ENCODE assay signal across 8 cellular contexts in genomic region chr12:68119724-68120211, GRCh38.
DNase-seq lines count a peak whose midpoint lies in the region; ATAC-seq and TF ChIP-seq lines count a peak whose summit lies in the region.

No MANE protein-coding gene starts in this region.

- DNase-seq in SHP77 treated with DMSO at 0.1 percent for 48 hours (lab: John Stamatoyannopoulos, UW) (peak; percentile 63), epithelial cell of esophagus (ENCODE audit: low read depth) (peak; percentile 59), kidney glomerular epithelial cell (lab: John Stamatoyannopoulos, UW) (no peak), Kasumi-1 (lab: John Stamatoyannopoulos, UW) (no peak), T-helper 9 cell (no peak)
- DNase-seq in central memory CD4-positive, alpha-beta T cell, result no peak

- no peak for TF ChIP-seq CTCF in epithelial cell of esophagus (IDR thresholded peaks at IDR 0.05; ENCODE audit: insufficient read depth, low read depth, low read length, missing control alignments)

- H3K4me3 ChIP-seq in epithelial cell of esophagus (ENCODE audit: low read length), result no peak overlapping the region

- ATAC-seq in GM19043 (IDR thresholded peaks at IDR 0.05; ENCODE audit: low read depth, unreplicated experiment) (peak; percentile 96), HG02885 (IDR thresholded peaks at IDR 0.05; ENCODE audit: poor library complexity, unreplicated experiment) (peak; percentile 92)

Comparison
In these comparisons a context has a peak if more than half of its experiments do, and no peak if none do; other contexts are left out.
1. DNase-seq: peak in SHP77 treated with DMSO at 0.1 percent for 48 hours (single experiment) and epithelial cell of esophagus (single experiment); none in kidney glomerular epithelial cell (single experiment), Kasumi-1 (0 of 2), central memory CD4-positive, alpha-beta T cell (single experiment) and T-helper 9 cell (single experiment).